In the genomic region with DNA sequence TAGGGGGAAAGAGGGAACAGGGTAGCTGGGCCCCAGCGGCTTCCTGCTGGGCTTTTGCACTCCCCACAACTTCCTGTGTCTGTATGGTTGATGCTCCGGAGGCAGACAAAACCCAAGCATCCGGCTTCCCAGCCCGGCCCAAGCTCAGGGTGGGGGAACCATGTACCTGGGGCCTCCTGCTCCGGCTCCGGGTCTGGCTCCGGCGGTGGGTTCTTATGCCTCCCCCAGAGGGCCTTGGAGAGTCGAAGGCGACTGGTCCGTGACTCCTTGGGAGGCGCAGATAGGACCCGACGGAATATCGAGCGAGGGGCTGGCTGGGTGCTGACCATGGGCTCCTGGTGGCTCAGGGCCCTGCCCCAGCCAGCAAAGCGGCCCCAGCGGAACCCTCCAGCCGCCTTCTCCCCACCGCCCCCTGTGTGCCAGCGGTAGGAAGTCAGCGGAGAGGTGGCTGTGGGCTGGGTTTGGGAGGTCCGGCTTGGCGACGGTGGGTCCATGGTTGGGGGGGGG, we compare ENCODE assay signal across 8 cellular contexts. TPM values are rescaled to one million over a fixed set of nuclear protein-coding genes. Genes with fewer than 3 reads are reported as not detected.
A peak's percentile ranks its signal among the peaks of the same experiment; 100 is the strongest.
DNase-seq lines count a peak whose midpoint lies in the region; ATAC-seq and TF ChIP-seq lines count a peak whose summit lies in the region.

No MANE protein-coding gene starts in this region.

- H3K27ac ChIP-seq in left lung, result peak overlapping the region; percentile 56 to 91

- TF ChIP-seq POLR2A in GM18526 (IDR thresholded peaks at IDR 0.05; ENCODE audit: extremely low read depth, insufficient read length), result peak; percentile 77
- TF ChIP-seq POLR2A in NB4 (IDR thresholded peaks at IDR 0.05; ENCODE audit: extremely low read depth, insufficient read length), result peak; percentile 73

- H3K9me3 ChIP-seq in left lung, result no peaks in the 10 kb centered on the region
- H3K9me3 ChIP-seq in MG63, result no peaks in the 10 kb centered on the region

- TF ChIP-seq CTCF in NB4 (IDR thresholded peaks at IDR 0.05; ENCODE audit: low read depth, low read length), result no peak
- TF ChIP-seq CTCF in left lung (IDR thresholded peaks at IDR 0.05), result no peak

- H3K4me3 ChIP-seq in NB4 (ENCODE audit: low read depth, low read length) (peak overlapping the region; percentile 78), left lung (peak overlapping the region; percentile 24 to 58), MG63 (no peak overlapping the region)

- intact Hi-C loops in left lung (cut with DNase I), result no loop called here

- peaks cover 3 to 56% of the 10 kb centered on the region in 2 donors for H3K4me1 ChIP-seq in left lung

- ATAC-seq in left lung (peak; percentile 68), GM18520 (IDR thresholded peaks at IDR 0.05; ENCODE audit: unreplicated experiment) (no peak)
- peak; percentile 80 for ATAC-seq in stimulated activated naive CD8-positive, alpha-beta T cell treated with anti-CD3 and anti-CD28 coated beads, Interleukin-15, Interleukin-2, amounts not matched to agents 100 U/mL and 50 U/mL, for 24 hours

- H3K36me3 ChIP-seq in left lung (peaks cover 0 to 19% of the 10 kb centered on the region in 2 donors), MG63 (no peaks in the 10 kb centered on the region)

- DNase-seq in NB4 (ENCODE audit: low read depth) (peak; percentile 89), left lung (peak; percentile 52 to 91), NCI-H82 treated with DMSO at 0.1 percent for 48 hours (lab: John Stamatoyannopoulos, UW; ENCODE audit: unreplicated experiment) (no peak), MG63 (no peak)
- DNase-seq in activated T-cell treated with anti-CD3 and anti-CD28 coated beads, Interleukin-2, amount 50 U/mL, for 48 hours, result peak; percentile 83 to 85
- peak; percentile 81 for DNase-seq in stimulated activated naive CD8-positive, alpha-beta T cell treated with anti-CD3 and anti-CD28 coated beads, Interleukin-15, Interleukin-2, amounts not matched to agents 100 U/mL and 50 U/mL, for 24 hours

- H3K27me3 ChIP-seq in left lung (peaks cover under 1 to 17% of the 10 kb centered on the region in 2 donors), MG63 (no peaks in the 10 kb centered on the region)

RNA-seq across cellular contexts. Expression of gene RASAL3, which starts 0.4 kb away (rescaled TPM):
- 10 to 100 TPM in 1 of 2 donors, 1 to 10 TPM in 1; 7.6 to 27.1 TPM for total RNA-seq in left lung
- 0.25 TPM in 1 of 2 replicates, not detected in the other for total RNA-seq in MG63 (2014; rRNA removed; shearing (Covaris generic); ENCODE audit: low replicate concordance)

RNA-seq across cellular contexts. Expression of gene WIZ, which starts 14.2 kb away (rescaled TPM):
- 10 to 100 TPM; 31.0 to 36.2 TPM for total RNA-seq in left lung
- 18.0 and 24.3 TPM in 2 replicates for total RNA-seq in MG63 (2014; rRNA removed; shearing (Covaris generic); ENCODE audit: low replicate concordance)

RNA-seq across cellular contexts. Expression of gene PGLYRP2, which starts 15.4 kb away (rescaled TPM):
- not detected for total RNA-seq in left lung
- not detected in 2 replicates for total RNA-seq in MG63 (2014; rRNA removed; shearing (Covaris generic); ENCODE audit: low replicate concordance)

RNA-seq across cellular contexts. Expression of gene CYP4F22, which starts 44.4 kb away (rescaled TPM):
- total RNA-seq in left lung, result under 1 TPM in 1 of 2 donors, not detected in 1; 0.15 TPM
- 0.23 TPM in 1 of 2 replicates, not detected in the other for total RNA-seq in MG63 (2014; rRNA removed; shearing (Covaris generic); ENCODE audit: low replicate concordance)

RNA-seq across cellular contexts. Expression of gene AKAP8L, which starts 45.1 kb away (rescaled TPM):
- 10 to 100 TPM; 76.4 to 81.1 TPM for total RNA-seq in left lung
- total RNA-seq in MG63 (2014; rRNA removed; shearing (Covaris generic); ENCODE audit: low replicate concordance), result 83.8 and 108 TPM in 2 replicates

Comparison
In these comparisons a context has a peak if more than half of its experiments do, and no peak if none do; other contexts are left out.
1. DNase-seq: peak in NB4 (single experiment), activated T-cell treated with anti-CD3 and anti-CD28 coated beads, Interleukin-2, amount 50 U/mL, for 48 hours (2 of 2), left lung (2 of 2) and stimulated activated naive CD8-positive, alpha-beta T cell treated with anti-CD3 and anti-CD28 coated beads, Interleukin-15, Interleukin-2, amounts not matched to agents 100 U/mL and 50 U/mL, for 24 hours (single experiment); none in NCI-H82 treated with DMSO at 0.1 percent for 48 hours (single experiment) and MG63 (single experiment).